ENCODE assay signal across 10 cellular contexts in the genomic region with DNA sequence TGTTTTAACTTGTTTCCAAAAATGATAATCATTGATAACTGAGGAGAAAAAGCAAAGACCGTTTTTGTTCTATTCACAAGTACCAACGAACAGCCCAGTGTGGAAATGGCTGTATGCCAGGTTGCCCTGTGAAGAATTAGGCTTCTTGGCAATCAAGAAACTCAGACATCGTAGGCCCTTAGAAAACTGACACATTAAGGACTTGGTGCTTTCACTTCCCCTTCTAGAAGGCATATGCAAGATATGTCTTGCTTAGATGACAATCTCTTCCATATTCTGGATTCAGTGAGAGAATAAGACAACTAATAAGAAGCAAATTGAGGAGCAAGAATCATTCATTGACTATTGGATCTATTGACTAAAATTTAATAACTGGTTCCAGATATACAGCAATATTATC. TPM values are rescaled to one million over a fixed set of nuclear protein-coding genes. Genes with fewer than 3 reads are reported as not detected.
DNase-seq lines count a peak whose midpoint lies in the region; ATAC-seq and TF ChIP-seq lines count a peak whose summit lies in the region.
"Had no signal": no experiment of that assay in that cellular context is flagged by ENCODE, and none has a peak within 500 bp of the region (broad histone marks: within the 10 kb centered on the region; RNA-seq: fewer than 3 reads in every experiment).

No MANE protein-coding gene starts in this region.

- no peaks in the 10 kb centered on the region; the same call in 1 of the 2 replicates for H3K36me3 Mint-ChIP-seq in HFFc6 (ENCODE audit: low read depth)

- H3K4me3 Mint-ChIP-seq in HFFc6, result no peak overlapping the region
- H3K4me3 Mint-ChIP-seq: central memory CD8-positive, alpha-beta T cell had no signal

- DNase-seq in Ammon's horn (ENCODE audit: low spot score) (peak; percentile 67), SIG-M5 treated with dmso at 0.1 percent for 504 hours (lab: John Stamatoyannopoulos, UW; ENCODE audit: unreplicated experiment) (peak; percentile 75), HFFc6 (no peak), HPDE6-E6E7 (ENCODE audit: extremely low spot score) (no peak), NCI-H2196 treated with DMSO at 0.1 percent for 48 hours (lab: John Stamatoyannopoulos, UW; ENCODE audit: unreplicated experiment) (no peak)
- DNase-seq: heart right ventricle had no signal

- ATAC-seq in GM19452 (IDR thresholded peaks at IDR 0.05; ENCODE audit: unreplicated experiment) (peak; percentile 96), HG03066 (IDR thresholded peaks at IDR 0.05; ENCODE audit: low read depth, unreplicated experiment) (peak; percentile 98), esophagus mucosa (no peak)
- ATAC-seq: heart right ventricle had no signal

- H3K4me1 Mint-ChIP-seq in HFFc6 (ENCODE audit: low read depth), result peaks cover 23% of the 10 kb centered on the region

- TF ChIP-seq CTCF in HFFc6 (IDR thresholded peaks at IDR 0.05), result no peak

- no peaks in the 10 kb centered on the region for H3K27me3 Mint-ChIP-seq in HFFc6 (ENCODE audit: insufficient read depth)
- H3K27me3 Mint-ChIP-seq: central memory CD8-positive, alpha-beta T cell had no signal

- H3K27ac Mint-ChIP-seq in HFFc6, result no peak overlapping the region

- H3K9me3 Mint-ChIP-seq in HFFc6, result no peaks in the 10 kb centered on the region
- H3K9me3 Mint-ChIP-seq: central memory CD8-positive, alpha-beta T cell had no signal

RNA-seq across cellular contexts. Expression of gene ANAPC10, which starts 56.6 kb away (rescaled TPM):
- total RNA-seq in HFFc6 (2021; fragmentation: NEBNext Ultra II Directional; extraction: Animal tissue kit (Norgen Biotek cat#: 25700)), result 10 to 100 TPM; 16.3 to 20.0 (median 18.0) TPM
- 13.5 TPM for total RNA-seq in esophagus mucosa

RNA-seq across cellular contexts. Expression of gene ABCE1, which starts 56.7 kb away (rescaled TPM):
- total RNA-seq in HFFc6 (2021; fragmentation: NEBNext Ultra II Directional; extraction: Animal tissue kit (Norgen Biotek cat#: 25700)), result 10 to 100 TPM; 80.9 to 95.1 (median 86.0) TPM
- 49.3 TPM for total RNA-seq in esophagus mucosa

Comparison
In these comparisons a context has a peak if more than half of its experiments do, and no peak if none do; other contexts are left out.
1. DNase-seq: peak in Ammon's horn (single experiment) and SIG-M5 treated with dmso at 0.1 percent for 504 hours (single experiment); none in HFFc6 (single experiment), HPDE6-E6E7 (single experiment) and NCI-H2196 treated with DMSO at 0.1 percent for 48 hours (single experiment).